29 cellular contexts compared by ENCODE assay signal in genomic region chr21:43942621-43943020, GRCh38.
"Had no signal": no experiment of that assay in that cellular context is flagged by ENCODE, and none has a peak within 500 bp of the region (broad histone marks: within the 10 kb centered on the region; RNA-seq: fewer than 3 reads in every experiment).

No MANE protein-coding gene starts in this region.

- H3K4me1 ChIP-seq: testis, uterus had no signal

- H3K4me3 ChIP-seq: stomach, suprapubic skin, testis, thoracic aorta, thyroid gland, tibial artery, tibial nerve, transverse colon, upper lobe of left lung, upper lobe of right lung, uterus, vagina had no signal

- H3K27ac Mint-ChIP-seq: stimulated activated effector memory CD8-positive, alpha-beta T cell treated with anti-CD3 and anti-CD28 coated beads, Interleukin-12 subunit alpha, Interleukin-12 subunit beta, amount 100 ng/mL, for 72 hours; stimulated activated memory B cell treated with anti-CD40 and anti-IgM and Interleukin-4, amounts not matched to agents 10 μg/mL and 1 μg/mL and 100 μg/mL, for 72 hours; stimulated activated naive B cell treated with anti-CD40 and anti-IgM and Interleukin-4, amounts not matched to agents 10 μg/mL and 1 μg/mL and 100 μg/mL, for 72 hours; stimulated activated naive CD8-positive, alpha-beta T cell treated with anti-CD3 and anti-CD28 coated beads, Interleukin-15, amount 100 ng/mL, for 72 hours; stimulated activated naive CD8-positive, alpha-beta T cell treated with anti-CD3 and anti-CD28 coated beads, Interleukin-15, Interleukin-2, amounts not matched to agents 100 ng/mL and 50 ng/mL, for 24 hours; type B pancreatic cell had no signal

- H3K9me3 Mint-ChIP-seq: stimulated activated effector memory CD8-positive, alpha-beta T cell treated with anti-CD3 and anti-CD28 coated beads, Interleukin-12 subunit alpha, Interleukin-12 subunit beta, amount 100 ng/mL, for 72 hours; stimulated activated memory B cell treated with anti-CD40 and anti-IgM and Interleukin-4, amounts not matched to agents 10 μg/mL and 1 μg/mL and 100 μg/mL, for 72 hours; stimulated activated naive CD8-positive, alpha-beta T cell treated with anti-CD3 and anti-CD28 coated beads, Interleukin-15, Interleukin-2, amounts not matched to agents 100 ng/mL and 50 ng/mL, for 24 hours; type B pancreatic cell had no signal

- H3K27ac ChIP-seq: stomach, suprapubic skin, testis, thoracic aorta, thyroid gland, tibial artery, tibial nerve, transverse colon, upper lobe of left lung, upper lobe of right lung, uterus, vagina had no signal

- H3K9me3 ChIP-seq: stomach, suprapubic skin, testis, thoracic aorta, thyroid gland, tibial artery, tibial nerve, transverse colon, upper lobe of left lung, upper lobe of right lung, uterus, vagina had no signal

- H3K27me3 Mint-ChIP-seq: stimulated activated memory B cell treated with anti-CD40 and anti-IgM and Interleukin-4, amounts not matched to agents 10 μg/mL and 1 μg/mL and 100 μg/mL, for 72 hours; stimulated activated naive B cell treated with anti-CD40 and anti-IgM and Interleukin-4, amounts not matched to agents 10 μg/mL and 1 μg/mL and 100 μg/mL, for 72 hours; stimulated activated naive CD8-positive, alpha-beta T cell treated with anti-CD3 and anti-CD28 coated beads, Interleukin-15, amount 100 ng/mL, for 72 hours; stimulated activated naive CD8-positive, alpha-beta T cell treated with anti-CD3 and anti-CD28 coated beads, Interleukin-15, Interleukin-2, amounts not matched to agents 100 ng/mL and 50 ng/mL, for 24 hours; type B pancreatic cell had no signal

- H3K4me3 Mint-ChIP-seq: stimulated activated effector memory CD8-positive, alpha-beta T cell treated with anti-CD3 and anti-CD28 coated beads, Interleukin-12 subunit alpha, Interleukin-12 subunit beta, amount 100 ng/mL, for 72 hours; stimulated activated memory B cell treated with anti-CD40 and anti-IgM and Interleukin-4, amounts not matched to agents 10 μg/mL and 1 μg/mL and 100 μg/mL, for 72 hours; stimulated activated naive B cell treated with anti-CD40 and anti-IgM and Interleukin-4, amounts not matched to agents 10 μg/mL and 1 μg/mL and 100 μg/mL, for 72 hours; stimulated activated naive CD8-positive, alpha-beta T cell treated with anti-CD3 and anti-CD28 coated beads, Interleukin-15, amount 100 ng/mL, for 72 hours; stimulated activated naive CD8-positive, alpha-beta T cell treated with anti-CD3 and anti-CD28 coated beads, Interleukin-15, Interleukin-2, amounts not matched to agents 100 ng/mL and 50 ng/mL, for 24 hours; type B pancreatic cell had no signal

- ATAC-seq: stimulated activated effector memory CD8-positive, alpha-beta T cell treated with anti-CD3 and anti-CD28 coated beads, Interleukin-12 subunit alpha, Interleukin-12 subunit beta, amount 100 ng/mL, for 72 hours; stimulated activated memory B cell treated with anti-CD40 and anti-IgM and Interleukin-4, amounts not matched to agents 10 μg/mL and 1 μg/mL and 100 μg/mL, for 72 hours; stimulated activated naive B cell treated with anti-CD40 and anti-IgM and Interleukin-4, amounts not matched to agents 10 μg/mL and 1 μg/mL and 100 μg/mL, for 72 hours; stimulated activated naive CD8-positive, alpha-beta T cell treated with anti-CD3 and anti-CD28 coated beads, Interleukin-15, amount 100 ng/mL, for 72 hours; stimulated activated naive CD8-positive, alpha-beta T cell treated with anti-CD3 and anti-CD28 coated beads, Interleukin-15, Interleukin-2, amounts not matched to agents 100 U/mL and 50 U/mL, for 24 hours; upper lobe of right lung had no signal

- H3K36me3 ChIP-seq: thyroid gland, transverse colon, upper lobe of right lung, uterus had no signal

- H3K36me3 Mint-ChIP-seq: type B pancreatic cell had no signal

- FAIRE-seq: urothelium cell line had no signal

- DNase-seq: stimulated activated CD4-positive, alpha-beta T cell treated with anti-CD3 and anti-CD28 coated beads, Interleukin-2, amount 100 ng/mL, for 48 hours; stimulated activated CD4-positive, alpha-beta T cell treated with anti-CD3 and anti-CD28 coated beads, Interleukin-4, amount 100 ng/mL, for 1 hour; stimulated activated CD4-positive, alpha-beta T cell treated with anti-CD3 and anti-CD28 coated beads, Interleukin-4, amount 100 ng/mL, for 24 hours; stimulated activated CD4-positive, alpha-beta T cell treated with anti-CD3 and anti-CD28 coated beads, Interleukin-4, amount 100 ng/mL, for 4 hours; stimulated activated CD8-positive, alpha-beta memory T cell treated with anti-CD3 and anti-CD28 coated beads, Interleukin-4, amount 100 ng/mL, for 48 hours; stimulated activated naive B cell treated with anti-CD40 and anti-IgM and Interleukin-4, amounts not matched to agents 10 μg/mL and 1 μg/mL and 100 μg/mL, for 72 hours; stimulated activated naive CD4-positive, alpha-beta T cell; stimulated activated naive CD4-positive, alpha-beta T cell treated with Interleukin-2 at 50 U/mL for 16 hours; stimulated activated naive CD8-positive, alpha-beta T cell treated with anti-CD3 and anti-CD28 coated beads, Interleukin-15, amount 100 ng/mL, for 72 hours; stimulated activated naive CD8-positive, alpha-beta T cell treated with anti-CD3 and anti-CD28 coated beads, Interleukin-15, Interleukin-2, amounts not matched to agents 100 U/mL and 50 U/mL, for 24 hours; stomach; substantia nigra; testis; thyroid gland; tibial artery; transverse colon; trophoblast cell; upper lobe of right lung; uterus had no signal

- H3K27me3 ChIP-seq: stomach, suprapubic skin, testis, thyroid gland, tibial artery, tibial nerve, transverse colon, upper lobe of left lung, upper lobe of right lung, uterus, vagina had no signal
